In genomic region chr4:109702950-109703663, GRCh38 we compare ENCODE assay signal across 8 cellular contexts. TPM values are rescaled to one million over a fixed set of nuclear protein-coding genes. Genes with fewer than 3 reads are reported as not detected.
DNase-seq lines count a peak whose midpoint lies in the region; ATAC-seq, FAIRE-seq and TF ChIP-seq lines count a peak whose summit lies in the region.

Gene CASP6 (minus strand): TSS chr4:109703445. CDS start chr4:109703395, 50 bp downstream.

- peak in 1 of 2 experiments; percentile 91; a peak in 2 of 3 replicates for TF ChIP-seq POLR2A in H1 (IDR thresholded peaks at IDR 0.05; ENCODE audit: control extremely low read depth in 1 of 2, low read depth in 2 of 2, low read length in 2 of 2)

- H2AK5ac ChIP-seq in H1 (ENCODE audit: low read depth, low read length) (no peak within 1 kb of the TSS; the same call in 1 of the 2 replicates), mesenchymal stem cell (ENCODE audit: low read length, severe bottlenecking) (no peak within 1 kb of the TSS)

- H3K9ac ChIP-seq in H1 (replicated peaks in 1 of 4; ENCODE audit: extremely low read depth in 1 of 4, low read depth in 3 of 4, low read length in 3 of 4) (peak within 1 kb of the TSS; percentile 64 to 96 (median 83)), mesenchymal stem cell (ENCODE audit: low read length) (peak within 1 kb of the TSS; percentile 92)

- peak within 1 kb of the TSS; percentile 64 for H3K27ac ChIP-seq in H1 (ENCODE audit: low read depth, low read length)
- H3K27ac ChIP-seq in mesenchymal stem cell (ENCODE audit: low read length, poor library complexity, severe bottlenecking) = peak within 1 kb of the TSS; percentile 79

- CTCF ChIA-PET in activated CD8-positive, alpha-beta memory T cell treated with anti-CD3 and anti-CD28 coated beads, Interleukin-2, amount 10 ng/mL, durations not matched to agents 7 days and 5 days (lab: Charles Lee) = interaction anchor here (0.8 to 4.6 kb wide), 15 partner anchors 11 to 275 kb away, joined by 3 to 24 read pairs (median 5); partner anchors contain the start of genes PLA2G12A, RRH and SEC24B
- CTCF ChIA-PET in H1 (lab: Charles Lee; ENCODE audit: partially characterized antibody) = interaction anchor here (0.7 to 2.6 kb wide), 14 partner anchors 10 to 346 kb away, joined by 3 to 9 read pairs (median 3); partner anchors contain the start of genes CFI and MCUB

- POLR2A ChIA-PET in H1 (lab: Charles Lee; ENCODE audit: partially characterized antibody) = interaction anchor here (0.6 to 1.9 kb wide), 18 partner anchors 11 to 283 kb away, joined by 3 to 10 read pairs (median 3); partner anchors contain the start of gene GAR1

- H3K23ac ChIP-seq in H1 (ENCODE audit: insufficient read length) (no peak within 1 kb of the TSS), mesenchymal stem cell (ENCODE audit: low read length in 2 of 2) (peak within 1 kb of the TSS in 1 of 2 experiments; percentile 97)

- H2BK120ac ChIP-seq in H1 (replicated peaks; ENCODE audit: low read depth, low read length) = no peak within 1 kb of the TSS
- H2BK120ac ChIP-seq in mesenchymal stem cell (ENCODE audit: low read depth, low read length) = peak within 1 kb of the TSS; percentile 44

- H2BK20ac ChIP-seq in H1 (ENCODE audit: low read length) = no peak within 1 kb of the TSS

- peak; percentile 75 for ATAC-seq in GM19452 (IDR thresholded peaks at IDR 0.05; ENCODE audit: unreplicated experiment)
- peak; percentile 45 for ATAC-seq in HG03575 (IDR thresholded peaks at IDR 0.05; ENCODE audit: extremely low read depth, insufficient number of reproducible peaks, low FRiP score, unreplicated experiment)
- peak; percentile 91 for ATAC-seq in activated CD8-positive, alpha-beta memory T cell treated with anti-CD3 and anti-CD28 coated beads, Interleukin-2, amount 10 ng/mL, durations not matched to agents 7 days and 5 days

- no peak for TF ChIP-seq EP300 in H1 (IDR thresholded peaks at IDR 0.05; ENCODE audit: borderline replicate concordance in 1 of 2, low read depth in 2 of 2, low read length in 2 of 2)

- H3K27me3 Mint-ChIP-seq in activated CD8-positive, alpha-beta memory T cell treated with anti-CD3 and anti-CD28 coated beads, Interleukin-2, amount 10 ng/mL, durations not matched to agents 7 days and 5 days = no peaks in the 10 kb centered on the region

- peak within 1 kb of the TSS; percentile 93 for H4K8ac ChIP-seq in H1 (ENCODE audit: extremely low read depth, insufficient read depth, low read length)
- peak within 1 kb of the TSS; percentile 85 for H4K8ac ChIP-seq in mesenchymal stem cell (ENCODE audit: low read length)

- peak within 1 kb of the TSS; percentile 60 for H4K5ac ChIP-seq in H1 (ENCODE audit: insufficient read length, low read depth, low read length)

- no peaks in the 10 kb centered on the region for H3K9me3 ChIP-seq in H1 (ENCODE audit: insufficient read depth in 2 of 2, low read depth in 1 of 2, low read length in 1 of 2)
- H3K9me3 ChIP-seq in mesenchymal stem cell (ENCODE audit: control insufficient read depth, low read length) = no peaks in the 10 kb centered on the region

- H3K79me1 ChIP-seq in H1 (ENCODE audit: low read depth, low read length) = no peaks in the 10 kb centered on the region
- H3K79me1 ChIP-seq in mesenchymal stem cell (replicated peaks; ENCODE audit: low read length, poor library complexity, severe bottlenecking) = peaks cover 15% of the 10 kb centered on the region

- H3K4me2 ChIP-seq in H1 (ENCODE audit: insufficient read depth in 1 of 2, low read depth in 2 of 2, low read length in 2 of 2) = peak within 1 kb of the TSS; percentile 68 to 77
- H3K4me2 ChIP-seq in mesenchymal stem cell (ENCODE audit: low read length, poor library complexity, severe bottlenecking) = peak within 1 kb of the TSS; percentile 76

- no peak within 1 kb of the TSS for H2BK15ac ChIP-seq in H1 (ENCODE audit: low read length)
- H2BK15ac ChIP-seq in mesenchymal stem cell (ENCODE audit: low read depth, poor library complexity, severe bottlenecking) = peak within 1 kb of the TSS; percentile 48

- H3K27ac Mint-ChIP-seq in activated CD8-positive, alpha-beta memory T cell treated with anti-CD3 and anti-CD28 coated beads, Interleukin-2, amount 10 ng/mL, durations not matched to agents 7 days and 5 days = peak within 1 kb of the TSS; percentile 89

- H3K4me3 Mint-ChIP-seq in activated CD8-positive, alpha-beta memory T cell treated with anti-CD3 and anti-CD28 coated beads, Interleukin-2, amount 10 ng/mL, durations not matched to agents 7 days and 5 days = peak within 1 kb of the TSS; percentile 91

- TF ChIP-seq CTCF in H1 (IDR thresholded peaks at IDR 0.05; ENCODE audit: control extremely low read depth in 1 of 3, insufficient read depth in 1 of 3, low read depth in 1 of 3, low read length in 3 of 3) = peak; percentile 59 to 72 (median 70)

- peaks cover 10% of the 10 kb centered on the region; the same call in 1 of the 2 replicates for H3K23me2 ChIP-seq in H1 (ENCODE audit: low read depth, low read length)

- H3K36me3 Mint-ChIP-seq in activated CD8-positive, alpha-beta memory T cell treated with anti-CD3 and anti-CD28 coated beads, Interleukin-2, amount 10 ng/mL, durations not matched to agents 7 days and 5 days = peaks cover 6% of the 10 kb centered on the region

- no peak within 1 kb of the TSS for H3K4ac ChIP-seq in H1 (replicated peaks; ENCODE audit: insufficient read length, low read depth, low read length)
- peak within 1 kb of the TSS in 1 of 2 experiments; percentile 65 for H3K4ac ChIP-seq in mesenchymal stem cell (ENCODE audit: low read depth in 1 of 2, low read length in 2 of 2)

- H2BK5ac ChIP-seq in H1 (ENCODE audit: low read depth, low read length) (peak within 1 kb of the TSS; percentile 77; the same call in 1 of the 2 replicates), mesenchymal stem cell (ENCODE audit: low read depth, low read length, poor library complexity, severe bottlenecking) (peak within 1 kb of the TSS; percentile 57)

- H2AFZ ChIP-seq in H1 (ENCODE audit: low read length) = peak within 1 kb of the TSS; percentile 63; the same call in 1 of the 2 replicates
- peak within 1 kb of the TSS; percentile 100 for H2AFZ ChIP-seq in mesenchymal stem cell (ENCODE audit: low read depth, low read length)

- H3K9me3 Mint-ChIP-seq in activated CD8-positive, alpha-beta memory T cell treated with anti-CD3 and anti-CD28 coated beads, Interleukin-2, amount 10 ng/mL, durations not matched to agents 7 days and 5 days (ENCODE audit: low read depth) = no peaks in the 10 kb centered on the region

- whole genome bisulfite sequencing in H1 (ENCODE audit: extremely low coverage in 1 of 2, insufficient coverage in 1 of 2, insufficient read length in 1 of 2, insufficient replicate concordance in 2 of 2, low coverage in 1 of 2, low lambda C conversion rate in 2 of 2, missing lambda C conversion rate in 1 of 2), 2 experiments = 1% methylated on average over 48 of the region's 72 CpGs; no CpG with 5 or more reads in 1 of the 2 experiments
- under 1% methylated on average over 72 of the region's 72 CpGs for WGBS in mesenchymal stem cell

- H3K4me1 ChIP-seq in H1 (replicated peaks in 1 of 4; ENCODE audit: control insufficient read depth in 3 of 4, insufficient read depth in 4 of 4, low read length in 3 of 4) (peaks cover 0 to 6% (median 4%) of the 10 kb centered on the region in 4 experiments), mesenchymal stem cell (ENCODE audit: control insufficient read depth, insufficient read depth, low read depth, low read length) (peaks cover 9% of the 10 kb centered on the region)

- H3K79me2 ChIP-seq in H1 (ENCODE audit: control insufficient read depth in 1 of 2, insufficient read depth in 2 of 2, low read length in 2 of 2) = peaks cover 0 to 16% of the 10 kb centered on the region in 2 experiments; a peak in 2 of 4 replicates

- peaks cover 33% of the 10 kb centered on the region for H3K4me1 Mint-ChIP-seq in activated CD8-positive, alpha-beta memory T cell treated with anti-CD3 and anti-CD28 coated beads, Interleukin-2, amount 10 ng/mL, durations not matched to agents 7 days and 5 days

- peak; percentile 36 to 58; a peak in 3 of 4 replicates for TF ChIP-seq RAD21 in H1 (IDR thresholded peaks at IDR 0.05 in 1 of 2, conservative IDR thresholded peaks at IDR 0.05 in 1 of 2; ENCODE audit: low read depth in 2 of 2, low read length in 2 of 2)

- peak within 1 kb of the TSS; percentile 46; the same call in 1 of the 2 replicates for H2BK12ac ChIP-seq in H1 (ENCODE audit: low read depth, low read length)
- H2BK12ac ChIP-seq in mesenchymal stem cell (ENCODE audit: low read length in 2 of 2) = peak within 1 kb of the TSS; percentile 46 to 49

- H4K20me1 ChIP-seq in H1 (replicated peaks in 1 of 2; ENCODE audit: control insufficient read depth in 1 of 2, insufficient read depth in 2 of 2, low read length in 2 of 2) = no peaks in the 10 kb centered on the region

- H3K14ac ChIP-seq in H1 (ENCODE audit: insufficient read length) (no peak within 1 kb of the TSS), mesenchymal stem cell (ENCODE audit: low read length in 2 of 2) (peak within 1 kb of the TSS in 1 of 2 experiments; percentile 98)

- H3K4me3 ChIP-seq in H1 (ENCODE audit: extremely low read depth in 1 of 4, insufficient read depth in 2 of 4, low read depth in 3 of 4, low read length in 4 of 4) (peak within 1 kb of the TSS; percentile 68 to 85 (median 76)), mesenchymal stem cell (ENCODE audit: insufficient read depth in 1 of 2, low read depth in 1 of 2, low read length in 2 of 2) (peak within 1 kb of the TSS; percentile 88 to 92)

- H4K91ac ChIP-seq in H1 (replicated peaks; ENCODE audit: insufficient read length, low read length) = peak within 1 kb of the TSS; percentile 19
- H4K91ac ChIP-seq in mesenchymal stem cell (ENCODE audit: low read length) = peak within 1 kb of the TSS; percentile 87

- H3K18ac ChIP-seq in H1 (ENCODE audit: extremely low read depth, low read length) (peak within 1 kb of the TSS; percentile 86), mesenchymal stem cell (ENCODE audit: low read depth in 1 of 2, low read length in 2 of 2) (peak within 1 kb of the TSS; percentile 95)

- peak within 1 kb of the TSS; percentile 77 for H3K56ac ChIP-seq in H1 (replicated peaks; ENCODE audit: insufficient read length, low read depth, low read length)

- FAIRE-seq in H1 (lab: Jason Lieb, UNC) = no peak

- H3K36me3 ChIP-seq in H1 (ENCODE audit: control insufficient read depth in 2 of 4, insufficient read depth in 4 of 4, low read length in 3 of 4) (peaks cover 0 to 5% (median under 1%) of the 10 kb centered on the region in 4 experiments; a peak in 3 of 8 replicates), mesenchymal stem cell (ENCODE audit: control insufficient read depth in 1 of 2, insufficient read depth in 2 of 2, low read depth in 1 of 2, low read length in 2 of 2) (peaks cover 0 to 1% of the 10 kb centered on the region in 2 experiments)

- DNase-seq in COLO668 (lab: John Stamatoyannopoulos, UW; ENCODE audit: unreplicated experiment) = peak; percentile 84
- peak; percentile 78 to 84 for DNase-seq in NOMO-1 (lab: John Stamatoyannopoulos, UW; ENCODE audit: unreplicated experiment in 2 of 2)
- peak; percentile 86 for DNase-seq in activated CD8-positive, alpha-beta memory T cell treated with anti-CD3 and anti-CD28 coated beads, Interleukin-2, amount 10 ng/mL, durations not matched to agents 7 days and 5 days
- peak; percentile 49 to 90 for DNase-seq in H1 (ENCODE audit: low read depth in 1 of 2, low spot score in 2 of 2)
- peak; percentile 82 for DNase-seq in mesenchymal stem cell
- DNase-seq in stimulated activated CD8-positive, alpha-beta memory T cell treated with anti-CD3 and anti-CD28 coated beads, Interleukin-15, amount 100 ng/mL, for 1 hour (ENCODE audit: low read depth) = peak; percentile 35

- H3K27me3 ChIP-seq in H1 (replicated peaks in 1 of 4; ENCODE audit: control insufficient read depth in 3 of 4, extremely low read depth in 1 of 4, insufficient read depth in 3 of 4, low read length in 3 of 4) = no peaks in the 10 kb centered on the region
- no peaks in the 10 kb centered on the region for H3K27me3 ChIP-seq in mesenchymal stem cell (ENCODE audit: control insufficient read depth in 1 of 2, insufficient read depth in 1 of 2, low read length in 2 of 2)

RNA-seq across cellular contexts. Expression of gene CASP6, which starts in this region (rescaled TPM):
- total RNA-seq in activated CD8-positive, alpha-beta memory T cell treated with anti-CD3 and anti-CD28 coated beads, Interleukin-2, amount 10 ng/mL, durations not matched to agents 7 days and 5 days = 10 to 100 TPM; 20.3 to 20.8 TPM
- 29.5 and 36.4 TPM in 2 replicates for total RNA-seq in H1 (2021; fragmentation: NEBNext Ultra II Directional; extraction: Animal tissue kit (Norgen Biotek cat#: 25700))
- 21.7 and 35.1 TPM in 2 replicates for polyA plus RNA-seq in H1 (2011; rRNA removed)
- polyA plus RNA-seq in H1 (2011; cell fraction: cytosol; rRNA removed) = 35.4 TPM
- polyA plus RNA-seq in H1 (2011; cell fraction: nucleus; rRNA removed) = 9.7 TPM
- polyA plus RNA-seq in H1 (2012, experiment 1 of 2) = 24.1 to 46.6 TPM (median 32.3 TPM) in 4 replicates
- polyA plus RNA-seq in H1 (2012, experiment 2 of 2) = 14.9 TPM
- 27.1 TPM for polyA plus RNA-seq in H1 (2013, experiment 1 of 2)
- 24.7 TPM for polyA plus RNA-seq in H1 (2013, experiment 2 of 2)
- polyA minus RNA-seq in H1 (2011; rRNA and poly(A)+ RNA removed) = 33.5 and 43.2 TPM in 2 replicates
- 20.2 TPM for polyA minus RNA-seq in H1 (2011; cell fraction: cytosol; rRNA and poly(A)+ RNA removed)
- 10.9 TPM for polyA minus RNA-seq in H1 (2011; cell fraction: nucleus; rRNA and poly(A)+ RNA removed)
- polyA plus RNA-seq in mesenchymal stem cell (2013, experiment 1 of 2) = 18.3 TPM
- 18.2 TPM for polyA plus RNA-seq in mesenchymal stem cell (2013, experiment 2 of 2)

Comparison
In these comparisons a context has a peak if more than half of its experiments do, and no peak if none do; other contexts are left out.
1. Peak in every context shown above with its lines: DNase-seq, ATAC-seq, H3K4me3 ChIP-seq and H3K27ac ChIP-seq.
2. DNase-seq: peak in every context shown above with its lines; median percentile 86 in activated CD8-positive, alpha-beta memory T cell treated with anti-CD3 and anti-CD28 coated beads, Interleukin-2, amount 10 ng/mL, durations not matched to agents 7 days and 5 days; 84 in COLO668; 82 in mesenchymal stem cell; 81 in NOMO-1; 70 in H1; 35 in stimulated activated CD8-positive, alpha-beta memory T cell treated with anti-CD3 and anti-CD28 coated beads, Interleukin-15, amount 100 ng/mL, for 1 hour.